Comparison of ENCODE assay signal across 8 cellular contexts in genomic region chr1:243850013-243850367, GRCh38. TPM values are rescaled to one million over a fixed set of nuclear protein-coding genes. Genes with fewer than 3 reads are reported as not detected.
A peak's percentile ranks its signal among the peaks of the same experiment; 100 is the strongest.
DNase-seq lines count a peak whose midpoint lies in the region; ATAC-seq, FAIRE-seq and TF ChIP-seq lines count a peak whose summit lies in the region.

TSS of gene AKT3 (minus strand) at chr1:243850243. CDS start at chr1:243843170, 7,073 bp downstream.

- peak within 1 kb of the TSS; percentile 70 for H2AFZ ChIP-seq in GM12878 (ENCODE audit: control insufficient read depth, low read depth, low read length)

- no peaks in the 10 kb centered on the region for H3K9me3 ChIP-seq in A549
- no peaks in the 10 kb centered on the region for H3K9me3 ChIP-seq in GM12878 (replicated peaks; ENCODE audit: control insufficient read depth, insufficient read depth, low read length)
- H3K9me3 ChIP-seq in iPS-18c (ENCODE audit: control insufficient read depth, insufficient read depth, low read length) = no peaks in the 10 kb centered on the region

- H3K36me3 ChIP-seq in GM12878 (ENCODE audit: control insufficient read depth in 2 of 2, insufficient read depth in 2 of 2, low read length in 1 of 2) = no peaks in the 10 kb centered on the region

- POLR2A ChIA-PET in A549 (lab: Yijun Ruan, JAX) (interaction anchor here (0.6 to 1.6 kb wide), 9 partner anchors 22 to 461 kb away, joined by 3 to 10 read pairs (median 3); no protein-coding TSS in a partner anchor), GM12878 (lab: Charles Lee) (no interaction called here)

- SMC1A ChIA-PET in GM12878 (lab: Charles Lee; ENCODE audit: uncharacterized antibody, unreplicated experiment) = no interaction called here

- intact Hi-C loops in GM12878 (cut with micrococcal nuclease; ENCODE audit: unreplicated experiment) = no loop called here

- FAIRE-seq in A549 (lab: Jason Lieb, UNC) = no peak
- FAIRE-seq in GM12878 (lab: Jason Lieb, UNC) = no peak

- peak within 1 kb of the TSS; percentile 94 to 99 for H3K27ac ChIP-seq in A549
- peak within 1 kb of the TSS; percentile 54 for H3K27ac ChIP-seq in GM12878 (ENCODE audit: control insufficient read depth, insufficient read depth)
- H3K27ac ChIP-seq in skin epidermis = peak within 1 kb of the TSS; percentile 70 to 99 (median 91)

- RAD21 ChIA-PET in GM12878 (lab: Charles Lee; ENCODE audit: unreplicated experiment) = no interaction called here

- no peak for TF ChIP-seq CTCF in A549 (IDR thresholded peaks at IDR 0.05)
- TF ChIP-seq CTCF in GM12878 (IDR thresholded peaks at IDR 0.05 in 2 of 3, conservative IDR thresholded peaks at IDR 0.05 in 1 of 3; ENCODE audit: control insufficient read depth in 2 of 3, extremely low read depth in 1 of 3, insufficient read depth in 1 of 3, low read depth in 3 of 3, low read length in 3 of 3) = no peak

- ATAC-seq in A549 (peak in 1 of 2 experiments; percentile 70; a peak in 4 of 6 replicates), HG03432 (IDR thresholded peaks at IDR 0.05; ENCODE audit: unreplicated experiment) (peak; percentile 5), GM12878 (no peak)

- peak within 1 kb of the TSS; percentile 76 for H3K4me2 ChIP-seq in A549
- peak within 1 kb of the TSS; percentile 81 for H3K4me2 ChIP-seq in GM12878 (ENCODE audit: control insufficient read depth, insufficient read depth)

- H3K4me3 ChIP-seq in A549 = peak within 1 kb of the TSS; percentile 75
- peak within 1 kb of the TSS; percentile 75 for H3K4me3 ChIP-seq in GM12878
- peak within 1 kb of the TSS; percentile 75 for H3K4me3 ChIP-seq in iPS-18c (ENCODE audit: insufficient read depth, low read depth, low read length)
- peak within 1 kb of the TSS; percentile 61 to 75 (median 67) for H3K4me3 ChIP-seq in skin epidermis

- no peaks in the 10 kb centered on the region; the same call in 1 of the 2 replicates for H3K79me2 ChIP-seq in GM12878 (ENCODE audit: control insufficient read depth, insufficient read depth, low read length)

- H3K4me1 ChIP-seq in A549 (peaks cover 35% of the 10 kb centered on the region), GM12878 (ENCODE audit: control insufficient read depth, insufficient read depth, low read length) (0 out of 2 replicates have a peak, but pooled peaks cover 7% of the 10 kb centered on the region)

- no peak for TF ChIP-seq EP300 in A549 (IDR thresholded peaks at IDR 0.05)
- TF ChIP-seq EP300 in GM12878 (IDR thresholded peaks at IDR 0.05; ENCODE audit: borderline replicate concordance in 1 of 2, control insufficient read depth in 1 of 2, low read depth in 2 of 2, low read length in 2 of 2) = no peak

- CTCF ChIA-PET in A549 (lab: Yijun Ruan, JAX) (interaction anchor here (0.6 kb wide), 2 partner anchors 51 to 169 kb away, joined by 3 read pairs; no protein-coding TSS in a partner anchor), GM12878 (lab: Yijun Ruan, JAX) (no interaction called here)

- BruUV-seq in GM12878 (replicated peaks; lab: Mats Ljungman, UMichigan) = no TSS peak

- TF ChIP-seq RAD21 in A549 (conservative IDR thresholded peaks at IDR 0.05 in 1 of 2, IDR thresholded peaks at IDR 0.05 in 1 of 2) = no peak; a peak in 1 of 5 replicates
- TF ChIP-seq RAD21 in GM12878 (IDR thresholded peaks at IDR 0.05; ENCODE audit: insufficient read depth, low read depth, low read length) = no peak

- in situ Hi-C loops in GM12878 (cut with MboI) = no loop called here

- no CpG with 5 or more reads among the region's 39 CpGs for WGBS in A549 (ENCODE audit: missing lambda C conversion rate)
- no CpG with 5 or more reads among the region's 39 CpGs for WGBS in GM12878 (ENCODE audit: insufficient coverage, insufficient replicate concordance, low lambda C conversion rate, missing lambda C conversion rate)

- H4K20me1 ChIP-seq in GM12878 (ENCODE audit: control insufficient read depth, insufficient read depth) = no peaks in the 10 kb centered on the region

- H3K27me3 ChIP-seq in GM12878 (replicated peaks in 1 of 2; ENCODE audit: control insufficient read depth in 2 of 2, insufficient read depth in 2 of 2, low read length in 1 of 2) = no peaks in the 10 kb centered on the region; a peak in 1 of 4 replicates

- H3K9ac ChIP-seq in GM12878 (ENCODE audit: control insufficient read depth, insufficient read depth, low read length) = peak within 1 kb of the TSS; percentile 53

- no peak for DNase-seq in A549 (ENCODE audit: low read depth in 1 of 2, low spot score in 1 of 2)
- no peak for DNase-seq in GM12878 (ENCODE audit: low read depth, low spot score)
- no peak for DNase-seq in kidney glomerular epithelial cell (lab: John Stamatoyannopoulos, UW)
- DNase-seq in NCI-H128 (lab: John Stamatoyannopoulos, UW; ENCODE audit: unreplicated experiment) = no peak
- DNase-seq in activated CD4-positive, alpha-beta T cell treated with anti-CD3 and anti-CD28 coated beads, Interleukin-2, amount 50 U/mL, for 1 hour = no peak

- TF ChIP-seq POLR2A in A549 (IDR thresholded peaks at IDR 0.05; ENCODE audit: low read length) (no peak), GM12878 (IDR thresholded peaks at IDR 0.05; ENCODE audit: low read depth, low read length) (no peak)

TF ChIP-seq in A549, 52 proteins besides CTCF, POLR2A, EP300 and RAD21 (continues in another document):
- no peak for TF ChIP-seq SREBF2 (IDR thresholded peaks at IDR 0.05)
- no peak for TF ChIP-seq NR3C1 (IDR thresholded peaks at IDR 0.05)
- no peak for TF ChIP-seq ESRRA (IDR thresholded peaks at IDR 0.05; ENCODE audit: borderline replicate concordance, low read length)
- no peak for TF ChIP-seq ATOH8 (CRISPR knock-in tag; IDR thresholded peaks at IDR 0.05; ENCODE audit: low read depth)
- no peak for TF ChIP-seq BHLHE40 (IDR thresholded peaks at IDR 0.05; ENCODE audit: low read depth, low read length)
- no peak for TF ChIP-seq TFCP2L1 (CRISPR knock-in tag; IDR thresholded peaks at IDR 0.05)

TF ChIP-seq in GM12878, 131 proteins besides CTCF, POLR2A, EP300 and RAD21 (continues in another document):
- TF ChIP-seq, protein P1, sequence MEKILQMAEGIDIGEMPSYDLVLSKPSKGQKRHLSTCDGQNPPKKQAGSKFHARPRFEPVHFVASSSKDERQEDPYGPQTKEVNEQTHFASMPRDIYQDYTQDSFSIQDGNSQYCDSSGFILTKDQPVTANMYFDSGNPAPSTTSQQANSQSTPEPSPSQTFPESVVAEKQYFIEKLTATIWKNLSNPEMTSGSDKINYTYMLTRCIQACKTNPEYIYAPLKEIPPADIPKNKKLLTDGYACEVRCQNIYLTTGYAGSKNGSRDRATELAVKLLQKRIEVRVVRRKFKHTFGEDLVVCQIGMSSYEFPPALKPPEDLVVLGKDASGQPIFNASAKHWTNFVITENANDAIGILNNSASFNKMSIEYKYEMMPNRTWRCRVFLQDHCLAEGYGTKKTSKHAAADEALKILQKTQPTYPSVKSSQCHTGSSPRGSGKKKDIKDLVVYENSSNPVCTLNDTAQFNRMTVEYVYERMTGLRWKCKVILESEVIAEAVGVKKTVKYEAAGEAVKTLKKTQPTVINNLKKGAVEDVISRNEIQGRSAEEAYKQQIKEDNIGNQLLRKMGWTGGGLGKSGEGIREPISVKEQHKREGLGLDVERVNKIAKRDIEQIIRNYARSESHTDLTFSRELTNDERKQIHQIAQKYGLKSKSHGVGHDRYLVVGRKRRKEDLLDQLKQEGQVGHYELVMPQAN (conservative IDR thresholded peaks at IDR 0.05) = no peak
- no peak for TF ChIP-seq NRF1 (conservative IDR thresholded peaks at IDR 0.05; ENCODE audit: low read depth, low read length)

RNA-seq across cellular contexts. Expression of gene AKT3, which starts in this region (rescaled TPM):
- polyA plus RNA-seq in A549 (2011; rRNA removed) (34.1 and 43.5 TPM in 2 replicates), A549 (2017; fragmentation: RNase III; extraction: RNeasy Plus Mini Kit Qiagen cat#74134 plus additional on column Dnase treatment) (16.5 to 18.4 TPM (median 17.5 TPM) in 3 replicates), GM12878 (2011; rRNA removed) (0.48 and 0.63 TPM in 2 replicates), GM12878 (2014; fragmentation: Illumina TruSeq; extraction: Trizol) (0.10 and 0.56 TPM in 2 replicates), GM12878 (2014; fragmentation: Nextera tagmentation; extraction: Ambion mirVana) (under 1 TPM; 0.03 to 0.04 TPM), GM12878 (2014; rRNA removed) (0.05 and 0.09 TPM in 2 replicates), GM12878 (2016; fragmentation: Nextera tagmentation; extraction: Ambion mirVana) (under 1 TPM; 0.09 to 0.11 TPM)
- polyA plus RNA-seq in A549 (2012; cell fraction: cytosol; rRNA removed) = 9.7 and 10.1 TPM in 2 replicates
- 5.2 and 10.0 TPM in 2 replicates for polyA plus RNA-seq in A549 (2012; cell fraction: nucleus; rRNA removed)
- 29.7 and 31.0 TPM in 2 replicates for polyA minus RNA-seq in A549 (2011; rRNA and poly(A)+ RNA removed)
- 2.0 and 2.6 TPM in 2 replicates for total RNA-seq in GM12878 (2013; cell fraction: nucleolus; rRNA removed)
- total RNA-seq in GM12878 (2014; rRNA removed) (0.11 and 0.34 TPM in 2 replicates), GM12878 (2014; rRNA removed; fragmentation: Illumina TruSeq; extraction: Trizol) (0.27 and 0.32 TPM in 2 replicates), GM12878 (2021) (0.27 and 0.44 TPM in 2 replicates)
- polyA plus RNA-seq in GM12878 (2011; ENCODE audit: low read depth) = 2.1 TPM
- 0.16 and 0.17 TPM in 2 replicates for polyA plus RNA-seq in GM12878 (2011; cell fraction: cytosol; rRNA removed)
- polyA plus RNA-seq in GM12878 (2011; cell fraction: nucleus; rRNA removed) = 0.61 and 0.70 TPM in 2 replicates
- 2.5 and 4.6 TPM in 2 replicates for polyA plus RNA-seq in GM12878 (2012)
- polyA minus RNA-seq in GM12878 (2011; rRNA and poly(A)+ RNA removed) = 0.98 and 1.0 TPM in 2 replicates
- polyA minus RNA-seq in GM12878 (2011; cell fraction: cytosol; rRNA and poly(A)+ RNA removed) = 0.21 TPM in 1 of 2 replicates, not detected in the other
- 0.73 and 0.86 TPM in 2 replicates for polyA minus RNA-seq in GM12878 (2011; cell fraction: nucleus; rRNA and poly(A)+ RNA removed)
